In genomic region chr22:19479358-19480172, GRCh38 we compare ENCODE assay signal across 8 cellular contexts. TPM values are rescaled to one million over a fixed set of nuclear protein-coding genes. Genes with fewer than 3 reads are reported as not detected.
DNase-seq lines count a peak whose midpoint lies in the region; ATAC-seq and TF ChIP-seq lines count a peak whose summit lies in the region.

Gene CDC45 (plus strand): TSS chr22:19479920. CDS start chr22:19479969, 49 bp downstream.

- H3K4me1 Mint-ChIP-seq in activated T-helper 17 cell treated with anti-CD3 and anti-CD28 coated beads, Interleukin-2, amount 50 U/mL, for 72 hours = peaks cover 37% of the 10 kb centered on the region
- peaks cover 25 to 34% (median 30%) of the 10 kb centered on the region in 3 donors for H3K4me1 Mint-ChIP-seq in naive B cell
- H3K4me1 Mint-ChIP-seq in stimulated activated memory B cell treated with anti-CD40 and anti-IgM and Interleukin-4, amounts not matched to agents 10 μg/mL and 1 μg/mL and 100 μg/mL, for 72 hours = peaks cover 40% of the 10 kb centered on the region

- ATAC-seq in activated T-helper 17 cell treated with anti-CD3 and anti-CD28 coated beads, Interleukin-2, amount 50 U/mL, for 72 hours (replicated peaks) = peak; percentile 94
- peak; percentile 90 to 92 for ATAC-seq in naive B cell (ENCODE audit: low read depth in 2 of 2)
- ATAC-seq in stimulated activated memory B cell treated with anti-CD40 and anti-IgM and Interleukin-4, amounts not matched to agents 10 μg/mL and 1 μg/mL and 100 μg/mL, for 72 hours = peak; percentile 97

- H3K4me3 ChIP-seq in LNCaP clone FGC (ENCODE audit: low read depth, low read length) = peak within 1 kb of the TSS; percentile 92

- DNase-seq in Daoy (ENCODE audit: low read depth) (peak; percentile 98), GOT3 (lab: John Stamatoyannopoulos, UW) (peak; percentile 86), LNCaP clone FGC (ENCODE audit: low read depth) (peak; percentile 97), RWPE1 (ENCODE audit: low spot score) (peak; percentile 93), fibroblast of gingiva (ENCODE audit: low read depth) (peak; percentile 98), naive B cell (peak; percentile 96)

- H3K27me3 Mint-ChIP-seq in activated T-helper 17 cell treated with anti-CD3 and anti-CD28 coated beads, Interleukin-2, amount 50 U/mL, for 72 hours = no peaks in the 10 kb centered on the region
- no peaks in the 10 kb centered on the region for H3K27me3 Mint-ChIP-seq in naive B cell
- H3K27me3 Mint-ChIP-seq in stimulated activated memory B cell treated with anti-CD40 and anti-IgM and Interleukin-4, amounts not matched to agents 10 μg/mL and 1 μg/mL and 100 μg/mL, for 72 hours = no peaks in the 10 kb centered on the region

- H3K27ac ChIP-seq in RWPE1 = peak within 1 kb of the TSS; percentile 92

- H3K36me3 Mint-ChIP-seq in activated T-helper 17 cell treated with anti-CD3 and anti-CD28 coated beads, Interleukin-2, amount 50 U/mL, for 72 hours (ENCODE audit: low read depth) = peaks cover 57% of the 10 kb centered on the region
- no peaks in the 10 kb centered on the region for H3K36me3 Mint-ChIP-seq in naive B cell
- peaks cover 9% of the 10 kb centered on the region for H3K36me3 Mint-ChIP-seq in stimulated activated memory B cell treated with anti-CD40 and anti-IgM and Interleukin-4, amounts not matched to agents 10 μg/mL and 1 μg/mL and 100 μg/mL, for 72 hours

- H3K9me3 Mint-ChIP-seq in activated T-helper 17 cell treated with anti-CD3 and anti-CD28 coated beads, Interleukin-2, amount 50 U/mL, for 72 hours = no peaks in the 10 kb centered on the region
- no peaks in the 10 kb centered on the region for H3K9me3 Mint-ChIP-seq in naive B cell
- no peaks in the 10 kb centered on the region for H3K9me3 Mint-ChIP-seq in stimulated activated memory B cell treated with anti-CD40 and anti-IgM and Interleukin-4, amounts not matched to agents 10 μg/mL and 1 μg/mL and 100 μg/mL, for 72 hours

- TF ChIP-seq CTCF in LNCaP clone FGC (IDR thresholded peaks at IDR 0.05; ENCODE audit: control insufficient read depth, extremely low read depth, insufficient read depth) (no peak), RWPE1 (conservative IDR thresholded peaks at IDR 0.05; ENCODE audit: low read depth) (no peak)

- CTCF ChIA-PET in RWPE1 (lab: Yijun Ruan, JAX) = interaction anchor here (0.6 kb wide), 1 partner anchor 49 kb away, joined by 4 read pairs; no protein-coding TSS in a partner anchor

- peak within 1 kb of the TSS; percentile 87 for H3K4me3 Mint-ChIP-seq in activated T-helper 17 cell treated with anti-CD3 and anti-CD28 coated beads, Interleukin-2, amount 50 U/mL, for 72 hours
- peak within 1 kb of the TSS; percentile 89 to 98 (median 98) for H3K4me3 Mint-ChIP-seq in naive B cell
- H3K4me3 Mint-ChIP-seq in stimulated activated memory B cell treated with anti-CD40 and anti-IgM and Interleukin-4, amounts not matched to agents 10 μg/mL and 1 μg/mL and 100 μg/mL, for 72 hours = peak within 1 kb of the TSS; percentile 87

- POLR2A ChIA-PET in RWPE1 (lab: Yijun Ruan, JAX; ENCODE audit: low non-redundant PET) = interaction anchor here (0.6 kb wide), 2 partner anchors 126 to 188 kb away, joined by 3 read pairs; partner anchors contain the start of gene CLTCL1

- H3K27ac Mint-ChIP-seq in activated T-helper 17 cell treated with anti-CD3 and anti-CD28 coated beads, Interleukin-2, amount 50 U/mL, for 72 hours = peak within 1 kb of the TSS; percentile 100
- peak within 1 kb of the TSS; percentile 100 for H3K27ac Mint-ChIP-seq in naive B cell
- H3K27ac Mint-ChIP-seq in stimulated activated memory B cell treated with anti-CD40 and anti-IgM and Interleukin-4, amounts not matched to agents 10 μg/mL and 1 μg/mL and 100 μg/mL, for 72 hours = peak within 1 kb of the TSS; percentile 100

RNA-seq across cellular contexts. Expression of gene CDC45, which starts in this region (rescaled TPM):
- 49.5 and 51.4 TPM in 2 replicates for total RNA-seq in Daoy (2014; rRNA removed; shearing (Covaris generic))
- total RNA-seq in activated T-helper 17 cell treated with anti-CD3 and anti-CD28 coated beads, Interleukin-2, amount 50 U/mL, for 72 hours = 10 to 100 TPM; 64.2 to 99.9 TPM
- under 1 TPM in 2 of 6 donors, not detected in 4; 0.28 to 0.44 TPM for polyA plus RNA-seq in naive B cell (ENCODE audit: low read depth in 6 of 6)

Comparison
In these comparisons a context has a peak if more than half of its experiments do, and no peak if none do; other contexts are left out.
1. Peak in every context shown above with its lines: DNase-seq, ATAC-seq, H3K4me3 ChIP-seq and H3K27ac ChIP-seq.
2. Peak in DNase-seq and ATAC-seq in naive B cell; RNA of the gene not detected or under 1 TPM.